Comparison of ENCODE assay signal across 20 cellular contexts in the genomic region with DNA sequence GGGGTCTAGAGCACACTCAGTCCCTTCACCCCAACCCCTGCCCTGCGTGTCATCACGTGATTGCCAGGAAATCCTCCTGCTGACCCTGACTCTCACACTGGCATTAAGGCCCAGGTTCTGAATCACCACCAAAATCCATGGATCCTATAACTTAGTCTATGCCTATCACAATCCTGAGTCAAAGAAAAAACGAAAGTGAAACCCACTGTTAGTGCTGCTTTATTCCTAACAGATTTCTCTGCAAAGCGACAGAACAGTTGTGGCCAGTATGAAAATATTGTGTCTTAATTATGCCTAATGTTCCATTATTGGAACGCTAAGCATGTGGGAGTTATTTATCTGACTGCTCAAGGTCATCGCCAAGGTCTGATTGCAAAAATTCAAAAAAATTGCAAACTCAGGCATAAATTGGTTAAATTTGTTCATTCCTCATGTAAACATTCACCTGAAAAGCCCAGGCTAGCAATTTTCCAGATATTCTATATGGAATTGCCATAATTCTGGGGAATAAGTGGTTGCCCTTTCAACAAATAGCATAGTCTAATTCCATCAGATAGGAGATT.
A peak's percentile ranks its signal among the peaks of the same experiment; 100 is the strongest.
DNase-seq lines count a peak whose midpoint lies in the region; ATAC-seq and TF ChIP-seq lines count a peak whose summit lies in the region.
"Had no signal": no experiment of that assay in that cellular context is flagged by ENCODE, and none has a peak within 500 bp of the region (broad histone marks: within the 10 kb centered on the region; RNA-seq: fewer than 3 reads in every experiment).

No MANE protein-coding gene starts in this region.

- dilution Hi-C loops in IMR-90 (cut with HindIII; ENCODE audit: low sequenced_read_pairs, unreplicated experiment) = no loop called here

- no peak overlapping the region for H3K23ac ChIP-seq in IMR-90 (ENCODE audit: low read depth, low read length)

- no peak overlapping the region for H2BK15ac ChIP-seq in IMR-90 (ENCODE audit: low read depth, low read length)

- in situ Hi-C loops in IMR-90 (cut with MboI; ENCODE audit: low sequenced_read_pairs) = no loop called here

- no peak overlapping the region for H3K14ac ChIP-seq in IMR-90 (replicated peaks; ENCODE audit: low read depth, low read length)

- no peak overlapping the region for H3K27ac Mint-ChIP-seq in type B pancreatic cell
- H3K27ac Mint-ChIP-seq: B cell; CD4-positive, CD25-positive, alpha-beta regulatory T cell had no signal

- no peak overlapping the region for H3K56ac ChIP-seq in IMR-90 (ENCODE audit: extremely low read depth, insufficient read depth, low read length)

- POLR2A ChIA-PET in IMR-90 (lab: Charles Lee; ENCODE audit: unreplicated experiment) = no interaction called here

- H3K36me3 ChIP-seq in IMR-90 (ENCODE audit: control insufficient read depth, insufficient read depth, low read length) (no peaks in the 10 kb centered on the region), lung (ENCODE audit: control insufficient read depth in 2 of 2, insufficient read depth in 2 of 2, low read length in 2 of 2) (no peaks in the 10 kb centered on the region)

- TF ChIP-seq POLR2A in IMR-90 (IDR thresholded peaks at IDR 0.05; ENCODE audit: low read depth, low read length) = no peak

- H3K4me2 ChIP-seq in IMR-90 (ENCODE audit: low read depth, low read length) = no peak overlapping the region

- no peak for TF ChIP-seq RAD21 in IMR-90 (IDR thresholded peaks at IDR 0.05; ENCODE audit: low read length)

- H2AK9ac ChIP-seq in IMR-90 (replicated peaks; ENCODE audit: low read depth, low read length, poor library complexity) = no peak overlapping the region

- WGBS in IMR-90 (ENCODE audit: extremely low coverage in 2 of 2, insufficient read length in 1 of 2), 2 experiments = 8% methylated on average over 2 of the region's 6 CpGs; no CpG with 5 or more reads in 1 of the 2 experiments
- 84 to 88% methylated on average over 6 of the region's 6 CpGs for WGBS in lung, 2 donors

- no peaks in the 10 kb centered on the region for H4K20me1 ChIP-seq in IMR-90 (ENCODE audit: insufficient read depth, low read length)

- no peaks in the 10 kb centered on the region for H3K4me1 Mint-ChIP-seq in type B pancreatic cell (ENCODE audit: unreplicated experiment)
- H3K4me1 Mint-ChIP-seq: B cell; CD4-positive, CD25-positive, alpha-beta regulatory T cell had no signal

- no peak overlapping the region for H4K5ac ChIP-seq in IMR-90 (ENCODE audit: low read depth, low read length)

- no peak overlapping the region for H3K4me3 Mint-ChIP-seq in type B pancreatic cell
- H3K4me3 Mint-ChIP-seq: B cell; CD4-positive, CD25-positive, alpha-beta regulatory T cell had no signal

- H3K18ac ChIP-seq in IMR-90 (ENCODE audit: low read depth, low read length) = no peak overlapping the region

- no peak overlapping the region for H2BK20ac ChIP-seq in IMR-90 (ENCODE audit: low read depth, low read length)

- BruUV-seq in IMR-90 (replicated peaks; lab: Mats Ljungman, UMichigan) = no TSS peak

- H3K4ac ChIP-seq in IMR-90 (ENCODE audit: low read depth, low read length) = no peak overlapping the region

- H2AK5ac ChIP-seq in IMR-90 (ENCODE audit: low read depth, low read length) = no peak overlapping the region

- CTCF ChIA-PET in IMR-90 (lab: Yijun Ruan, JAX) = interaction anchor here (1.1 kb wide), 1 partner anchor 9 kb away, joined by 3 read pairs; no protein-coding TSS in a partner anchor

- H3K27me3 ChIP-seq in IMR-90 (ENCODE audit: control insufficient read depth, insufficient read depth, low read length) = no peaks in the 10 kb centered on the region; the same call in 1 of the 2 replicates
- H3K27me3 ChIP-seq in lung (ENCODE audit: control insufficient read depth, insufficient read depth) = no peaks in the 10 kb centered on the region

- no peak overlapping the region for H3K9ac ChIP-seq in IMR-90 (ENCODE audit: low read depth, low read length)
- H3K9ac ChIP-seq: GM23248 had no signal

- H3K9me3 Mint-ChIP-seq in type B pancreatic cell = no peaks in the 10 kb centered on the region
- H3K9me3 Mint-ChIP-seq: CD4-positive, CD25-positive, alpha-beta regulatory T cell had no signal

- no peaks in the 10 kb centered on the region for H3K9me1 ChIP-seq in IMR-90 (ENCODE audit: insufficient read depth, low read length)

- no peaks in the 10 kb centered on the region for H3K36me3 Mint-ChIP-seq in type B pancreatic cell
- H3K36me3 Mint-ChIP-seq: CD4-positive, CD25-positive, alpha-beta regulatory T cell had no signal

- H2BK120ac ChIP-seq in IMR-90 (ENCODE audit: low read depth, low read length) = no peak overlapping the region

- no peak overlapping the region for H4K8ac ChIP-seq in IMR-90 (ENCODE audit: low read depth in 2 of 2, low read length in 2 of 2)

- TF ChIP-seq CTCF in IMR-90 (conservative IDR thresholded peaks at IDR 0.05; ENCODE audit: low read depth, low read length) (no peak), WI38 (IDR thresholded peaks at IDR 0.05; ENCODE audit: low read depth, low read length) (no peak), lung (IDR thresholded peaks at IDR 0.05; ENCODE audit: control extremely low read depth, extremely low read depth) (no peak), type B pancreatic cell (conservative IDR thresholded peaks at IDR 0.05) (no peak)

- H2BK5ac ChIP-seq in IMR-90 (ENCODE audit: low read depth, low read length, poor library complexity, severe bottlenecking) = no peak overlapping the region

- H2AFZ ChIP-seq in IMR-90 (replicated peaks; ENCODE audit: low read length, poor library complexity) = no peak overlapping the region
- H2AFZ ChIP-seq: GM23248 had no signal

- intact Hi-C loops in IMR-90 (cut with micrococcal nuclease) = no loop called here

- ATAC-seq in IMR-90 (ENCODE audit: low read depth) (no peak), lung (ENCODE audit: insufficient read depth, low FRiP score) (no peak)

- H4K91ac ChIP-seq in IMR-90 (ENCODE audit: insufficient read depth, low read depth, low read length) = no peak overlapping the region

- peaks cover 14% of the 10 kb centered on the region for H3K27me3 Mint-ChIP-seq in type B pancreatic cell
- H3K27me3 Mint-ChIP-seq: B cell had no signal

- DNase-seq in Daoy (ENCODE audit: low read depth) = peak; percentile 19
- DNase-seq in IMR-90 = peak; percentile 1
- peak; percentile 16 for DNase-seq in lung (ENCODE audit: low spot score)
- DNase-seq in NCI-H2081 (lab: John Stamatoyannopoulos, UW) = no peak
- no peak for DNase-seq in type B pancreatic cell (ENCODE audit: extremely low spot score, unreplicated experiment)
- no peak for DNase-seq in activated CD8-positive, alpha-beta memory T cell treated with anti-CD3 and anti-CD28 coated beads, Interleukin-2, amount 50 U/mL, for 48 hours
- DNase-seq: Caco-2; CD4-positive, CD25-positive, alpha-beta regulatory T cell; DMS153; GM23248; HCEC 1CT; KBM-7; NCI-H1092 treated with DMSO at 0.1 percent for 48 hours; NCI-H1694; NCI-H2107; NCI-H345; NCI-H69 had no signal

- H3K79me1 ChIP-seq in IMR-90 (ENCODE audit: low read depth in 1 of 2, low read length in 2 of 2) = no peaks in the 10 kb centered on the region

- no peaks in the 10 kb centered on the region for H3K9me3 ChIP-seq in IMR-90 (ENCODE audit: control insufficient read depth, insufficient read depth, low read length)
- peaks cover 0 to 1% of the 10 kb centered on the region in 2 donors for H3K9me3 ChIP-seq in lung (ENCODE audit: control insufficient read depth in 2 of 2, insufficient read depth in 1 of 2, low read length in 1 of 2)
- H3K9me3 ChIP-seq: Caco-2 had no signal

- H3K27ac ChIP-seq in IMR-90 (ENCODE audit: insufficient read depth, low read length) (no peak overlapping the region), lung (ENCODE audit: low read depth in 1 of 2, low read length in 1 of 2) (no peak overlapping the region)
- H3K27ac ChIP-seq: GM23248, HL-60 had no signal

- no peaks in the 10 kb centered on the region for H3K4me1 ChIP-seq in IMR-90 (ENCODE audit: control insufficient read depth, insufficient read depth, low read length)
- no peaks in the 10 kb centered on the region for H3K4me1 ChIP-seq in lung (ENCODE audit: control insufficient read depth in 2 of 2, insufficient read depth in 2 of 2, low read length in 2 of 2)
- H3K4me1 ChIP-seq: Caco-2 had no signal

- H3K4me3 ChIP-seq in IMR-90 (ENCODE audit: insufficient read depth, low read depth, low read length) (no peak overlapping the region), WI38 (ENCODE audit: low read depth, low read length) (peak overlapping the region; percentile 39), lung (no peak overlapping the region)
- H3K4me3 ChIP-seq: GM23248 had no signal

TF ChIP-seq in IMR-90, 13 proteins besides CTCF, POLR2A, EP300 and RAD21 (continues in another document):
- TF ChIP-seq RFX5 (IDR thresholded peaks at IDR 0.05; ENCODE audit: low read depth, low read length) (no peak), MAFK (IDR thresholded peaks at IDR 0.05; ENCODE audit: low read depth, low read length) (no peak), BHLHE40 (IDR thresholded peaks at IDR 0.05; ENCODE audit: low read depth, low read length) (no peak), RCOR1 (IDR thresholded peaks at IDR 0.05; ENCODE audit: insufficient replicate concordance, low read length) (no peak), CHD1 (IDR thresholded peaks at IDR 0.05; ENCODE audit: low read depth, low read length) (no peak), NFE2L2 (IDR thresholded peaks at IDR 0.05; ENCODE audit: low read depth, low read length) (no peak), CEBPB (IDR thresholded peaks at IDR 0.05; ENCODE audit: low read depth, low read length) (no peak), MAZ (IDR thresholded peaks at IDR 0.05; ENCODE audit: borderline replicate concordance, low read depth, low read length) (no peak), SMC3 (IDR thresholded peaks at IDR 0.05; ENCODE audit: low read depth, low read length) (no peak), FOS (IDR thresholded peaks at IDR 0.05; ENCODE audit: low read depth, low read length) (no peak)
- TF ChIP-seq, protein P1, sequence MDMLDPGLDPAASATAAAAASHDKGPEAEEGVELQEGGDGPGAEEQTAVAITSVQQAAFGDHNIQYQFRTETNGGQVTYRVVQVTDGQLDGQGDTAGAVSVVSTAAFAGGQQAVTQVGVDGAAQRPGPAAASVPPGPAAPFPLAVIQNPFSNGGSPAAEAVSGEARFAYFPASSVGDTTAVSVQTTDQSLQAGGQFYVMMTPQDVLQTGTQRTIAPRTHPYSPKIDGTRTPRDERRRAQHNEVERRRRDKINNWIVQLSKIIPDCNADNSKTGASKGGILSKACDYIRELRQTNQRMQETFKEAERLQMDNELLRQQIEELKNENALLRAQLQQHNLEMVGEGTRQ (IDR thresholded peaks at IDR 0.05; ENCODE audit: low read depth, low read length) = no peak
- TF ChIP-seq, protein P2, sequence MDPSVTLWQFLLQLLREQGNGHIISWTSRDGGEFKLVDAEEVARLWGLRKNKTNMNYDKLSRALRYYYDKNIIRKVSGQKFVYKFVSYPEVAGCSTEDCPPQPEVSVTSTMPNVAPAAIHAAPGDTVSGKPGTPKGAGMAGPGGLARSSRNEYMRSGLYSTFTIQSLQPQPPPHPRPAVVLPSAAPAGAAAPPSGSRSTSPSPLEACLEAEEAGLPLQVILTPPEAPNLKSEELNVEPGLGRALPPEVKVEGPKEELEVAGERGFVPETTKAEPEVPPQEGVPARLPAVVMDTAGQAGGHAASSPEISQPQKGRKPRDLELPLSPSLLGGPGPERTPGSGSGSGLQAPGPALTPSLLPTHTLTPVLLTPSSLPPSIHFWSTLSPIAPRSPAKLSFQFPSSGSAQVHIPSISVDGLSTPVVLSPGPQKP (IDR thresholded peaks at IDR 0.05; ENCODE audit: borderline replicate concordance, low read depth, low read length) = no peak

Comparison
In these comparisons a context has a peak if more than half of its experiments do, and no peak if none do; other contexts are left out.
1. DNase-seq: peak in Daoy (single experiment), IMR-90 (single experiment) and lung (single experiment); none in NCI-H2081 (0 of 2), type B pancreatic cell (single experiment) and activated CD8-positive, alpha-beta memory T cell treated with anti-CD3 and anti-CD28 coated beads, Interleukin-2, amount 50 U/mL, for 48 hours (single experiment).